Comparison of ENCODE assay signal across 8 cellular contexts in genomic region chr20:49276201-49276894, GRCh38. TPM values are rescaled to one million over a fixed set of nuclear protein-coding genes. Genes with fewer than 3 reads are reported as not detected.
DNase-seq lines count a peak whose midpoint lies in the region; ATAC-seq and TF ChIP-seq lines count a peak whose summit lies in the region.

No MANE protein-coding gene starts in this region.

- peak overlapping the region; percentile 95 to 97 for H3K27ac ChIP-seq in prostate gland

- H3K4me3 ChIP-seq in fibroblast of mammary gland (ENCODE audit: control insufficient read depth, low read depth, low read length) = peak overlapping the region; percentile 92
- peak overlapping the region; percentile 71 to 84 for H3K4me3 ChIP-seq in prostate gland

- peak; percentile 83 for DNase-seq in activated effector memory CD4-positive, alpha-beta T cell treated with anti-CD3 and anti-CD28 coated beads, Interleukin-2, amount 50 U/mL, for 16 hours
- no peak for DNase-seq in activated effector memory CD4-positive, alpha-beta T cell treated with Interleukin-2 at 50 U/mL for 16 hours
- peak; percentile 26 to 52 for DNase-seq in NCI-H524 (lab: John Stamatoyannopoulos, UW)
- peak; percentile 63 for DNase-seq in activated CD8-positive, alpha-beta T cell treated with anti-CD3 and anti-CD28 coated beads, Interleukin-2, amount 10 ng/mL, durations not matched to agents 7 days and 5 days
- DNase-seq in fibroblast of mammary gland (ENCODE audit: low read depth) = peak; percentile 76
- no peak for DNase-seq in prostate gland (ENCODE audit: low spot score)

- peaks cover 15% of the 10 kb centered on the region for H3K9me3 Mint-ChIP-seq in activated CD8-positive, alpha-beta T cell treated with anti-CD3 and anti-CD28 coated beads, Interleukin-2, amount 10 ng/mL, durations not matched to agents 7 days and 5 days (ENCODE audit: insufficient read depth)

- POLR2A ChIA-PET in activated CD8-positive, alpha-beta T cell treated with anti-CD3 and anti-CD28 coated beads, Interleukin-2, amount 10 ng/mL, durations not matched to agents 7 days and 5 days (lab: Charles Lee) = interaction anchor here (0.6 to 1.8 kb wide), 5 partner anchors 9 to 230 kb away, joined by 3 to 10 read pairs (median 5); partner anchors contain the start of gene CSE1L

- no peaks in the 10 kb centered on the region for H3K27me3 Mint-ChIP-seq in activated CD8-positive, alpha-beta T cell treated with anti-CD3 and anti-CD28 coated beads, Interleukin-2, amount 10 ng/mL, durations not matched to agents 7 days and 5 days (ENCODE audit: low read depth)

- TF ChIP-seq CTCF in fibroblast of mammary gland (conservative IDR thresholded peaks at IDR 0.05; ENCODE audit: control insufficient read depth, insufficient read depth, low read depth, low read length) (no peak), prostate gland (IDR thresholded peaks at IDR 0.05) (no peak)

- no peaks in the 10 kb centered on the region for H3K27me3 ChIP-seq in prostate gland (replicated peaks; ENCODE audit: insufficient read depth)

- WGBS in prostate gland = 33% methylated on average over 2 of the region's 2 CpGs

- TF ChIP-seq POLR2A in prostate gland (IDR thresholded peaks at IDR 0.05) = no peak

- peak overlapping the region; percentile 92 for H3K27ac Mint-ChIP-seq in activated CD8-positive, alpha-beta T cell treated with anti-CD3 and anti-CD28 coated beads, Interleukin-2, amount 10 ng/mL, durations not matched to agents 7 days and 5 days

- no peaks in the 10 kb centered on the region for H3K9me3 ChIP-seq in prostate gland

- intact Hi-C loops in prostate gland (cut with DNase I) = loop anchor here (10.0 kb wide), 1 partner anchor 52 kb away; no protein-coding TSS in a partner anchor

- H3K4me3 Mint-ChIP-seq in activated CD8-positive, alpha-beta T cell treated with anti-CD3 and anti-CD28 coated beads, Interleukin-2, amount 10 ng/mL, durations not matched to agents 7 days and 5 days = peak overlapping the region; percentile 94

- peaks cover 17% of the 10 kb centered on the region for H3K4me1 ChIP-seq in prostate gland (replicated peaks)

- H3K36me3 Mint-ChIP-seq in activated CD8-positive, alpha-beta T cell treated with anti-CD3 and anti-CD28 coated beads, Interleukin-2, amount 10 ng/mL, durations not matched to agents 7 days and 5 days (ENCODE audit: low read depth) = peaks cover 67% of the 10 kb centered on the region

- peaks cover 2 to 11% of the 10 kb centered on the region in 2 donors for H3K36me3 ChIP-seq in prostate gland

- H3K4me1 Mint-ChIP-seq in activated CD8-positive, alpha-beta T cell treated with anti-CD3 and anti-CD28 coated beads, Interleukin-2, amount 10 ng/mL, durations not matched to agents 7 days and 5 days (ENCODE audit: low read depth) = peaks cover 56% of the 10 kb centered on the region

- CTCF ChIA-PET in activated CD8-positive, alpha-beta T cell treated with anti-CD3 and anti-CD28 coated beads, Interleukin-2, amount 10 ng/mL, durations not matched to agents 7 days and 5 days (lab: Charles Lee) = interaction anchor here (1.0 to 2.3 kb wide), 6 partner anchors 8 to 59 kb away, joined by 4 to 9 read pairs (median 6); no protein-coding TSS in a partner anchor

- ATAC-seq in activated CD8-positive, alpha-beta T cell treated with anti-CD3 and anti-CD28 coated beads, Interleukin-2, amount 10 ng/mL, durations not matched to agents 7 days and 5 days = no peak
- ATAC-seq in GM18907 (IDR thresholded peaks at IDR 0.05; ENCODE audit: unreplicated experiment) = no peak
- no peak for ATAC-seq in HG02981 (IDR thresholded peaks at IDR 0.05; ENCODE audit: unreplicated experiment)

RNA-seq across cellular contexts. Expression of gene ZNFX1, which starts 1.5 kb away (rescaled TPM):
- 10 to 100 TPM; 52.7 to 54.2 TPM for total RNA-seq in activated CD8-positive, alpha-beta T cell treated with anti-CD3 and anti-CD28 coated beads, Interleukin-2, amount 10 ng/mL, durations not matched to agents 7 days and 5 days
- 10 to 100 TPM; 25.6 to 32.7 TPM for total RNA-seq in prostate gland

RNA-seq across cellular contexts. Expression of gene DDX27, which starts 57.1 kb away (rescaled TPM):
- total RNA-seq in activated CD8-positive, alpha-beta T cell treated with anti-CD3 and anti-CD28 coated beads, Interleukin-2, amount 10 ng/mL, durations not matched to agents 7 days and 5 days = 10 to 100 TPM; 38.3 to 38.6 TPM
- 10 to 100 TPM; 32.9 to 35.0 TPM for total RNA-seq in prostate gland

Comparison
In these comparisons a context has a peak if more than half of its experiments do, and no peak if none do; other contexts are left out.
1. DNase-seq: peak in activated effector memory CD4-positive, alpha-beta T cell treated with anti-CD3 and anti-CD28 coated beads, Interleukin-2, amount 50 U/mL, for 16 hours (single experiment), NCI-H524 (2 of 2), activated CD8-positive, alpha-beta T cell treated with anti-CD3 and anti-CD28 coated beads, Interleukin-2, amount 10 ng/mL, durations not matched to agents 7 days and 5 days (single experiment) and fibroblast of mammary gland (single experiment); none in activated effector memory CD4-positive, alpha-beta T cell treated with Interleukin-2 at 50 U/mL for 16 hours (single experiment) and prostate gland (single experiment).